11 cellular contexts compared by ENCODE assay signal in genomic region chr4:147481577-147482109, GRCh38. TPM values are rescaled to one million over a fixed set of nuclear protein-coding genes. Genes with fewer than 3 reads are reported as not detected.
DNase-seq lines count a peak whose midpoint lies in the region; ATAC-seq and TF ChIP-seq lines count a peak whose summit lies in the region.
"Had no signal": no experiment of that assay in that cellular context is flagged by ENCODE, and none has a peak within 500 bp of the region (broad histone marks: within the 10 kb centered on the region; RNA-seq: fewer than 3 reads in every experiment).

No MANE protein-coding gene starts in this region.

- no peaks in the 10 kb centered on the region for H3K79me2 ChIP-seq in fibroblast of lung (ENCODE audit: control insufficient read depth, insufficient read depth, low read length)

- TF ChIP-seq CTCF in breast epithelium (IDR thresholded peaks at IDR 0.05) (no peak), MCF 10A (IDR thresholded peaks at IDR 0.05; ENCODE audit: unreplicated experiment) (no peak), fibroblast of lung (conservative IDR thresholded peaks at IDR 0.05 in 1 of 2, IDR thresholded peaks at IDR 0.05 in 1 of 2; ENCODE audit: low read depth in 1 of 2, low read length in 2 of 2) (no peak)

- no TSS peak for BruUV-seq in MCF 10A (replicated peaks; lab: Mats Ljungman, UMichigan)

- intact Hi-C loops in breast epithelium (cut with DNase I; ENCODE audit: low total_unique reads) (no loop called here), MCF 10A (cut with micrococcal nuclease) (no loop called here)

- peaks cover 0 to 6% of the 10 kb centered on the region in 2 donors for H3K4me1 ChIP-seq in breast epithelium
- peaks cover 11% of the 10 kb centered on the region for H3K4me1 ChIP-seq in fibroblast of lung (ENCODE audit: control insufficient read depth, extremely low read depth, insufficient read depth, low read length)
- no peaks in the 10 kb centered on the region for H3K4me1 ChIP-seq in muscle layer of duodenum (ENCODE audit: control insufficient read depth in 1 of 2, insufficient read depth in 2 of 2, low read length in 2 of 2)
- H3K4me1 ChIP-seq in urinary bladder (ENCODE audit: insufficient read depth) = no peaks in the 10 kb centered on the region

- TF ChIP-seq POLR2A in breast epithelium (IDR thresholded peaks at IDR 0.05) = no peak

- no peaks in the 10 kb centered on the region for H3K9me3 ChIP-seq in breast epithelium
- H3K9me3 ChIP-seq in fibroblast of lung (ENCODE audit: control insufficient read depth, insufficient read depth, low read depth, low read length) = no peaks in the 10 kb centered on the region
- H3K9me3 ChIP-seq in muscle layer of duodenum (ENCODE audit: control insufficient read depth in 1 of 2, low read length in 2 of 2) = no peaks in the 10 kb centered on the region

- POLR2A ChIA-PET in MCF 10A (lab: Yijun Ruan, JAX) = interaction anchor here (0.7 kb wide), 1 partner anchor 361 kb away, joined by 3 read pairs; no protein-coding TSS in a partner anchor

- no peaks in the 10 kb centered on the region for H3K27me3 ChIP-seq in breast epithelium
- no peaks in the 10 kb centered on the region for H3K27me3 ChIP-seq in fibroblast of lung (ENCODE audit: control insufficient read depth, insufficient read depth, low read length)
- no peaks in the 10 kb centered on the region for H3K27me3 ChIP-seq in muscle layer of duodenum (ENCODE audit: low read depth, low read length)

- no peaks in the 10 kb centered on the region for H3K27me3 Mint-ChIP-seq in MCF 10A (ENCODE audit: insufficient read depth, unreplicated experiment)

- peaks cover 6% of the 10 kb centered on the region for H3K36me3 Mint-ChIP-seq in MCF 10A (ENCODE audit: insufficient read depth, unreplicated experiment)

- H3K27ac ChIP-seq in breast epithelium = peak overlapping the region; percentile 68 to 86
- H3K27ac ChIP-seq in fibroblast of lung (ENCODE audit: insufficient read depth, low read length) = peak overlapping the region; percentile 18
- peak overlapping the region; percentile 33 for H3K27ac ChIP-seq in muscle layer of duodenum (ENCODE audit: low read length)
- peak overlapping the region; percentile 75 for H3K27ac ChIP-seq in urinary bladder (ENCODE audit: low read depth)

- no peak for DNase-seq in breast epithelium (ENCODE audit: low spot score in 2 of 2)
- no peak for DNase-seq in MCF 10A (ENCODE audit: unreplicated experiment)
- DNase-seq in fibroblast of lung (ENCODE audit: low read depth in 2 of 2) = peak; percentile 38 to 45
- no peak for DNase-seq in D341Med (ENCODE audit: low spot score)
- no peak for DNase-seq in NK-92 treated with Interleukin-12 subunit alpha and Interleukin-12 subunit beta, amount 100 ng/mL, for 24 hours (lab: John Stamatoyannopoulos, UW)
- DNase-seq: activated CD4-positive, alpha-beta T cell treated with anti-CD3 and anti-CD28 coated beads, Interleukin-2, amount 10 ng/mL, durations not matched to agents 24 days and 14 days; NCI-H524 treated with DMSO at 0.1 percent for 48 hours had no signal

- no peak for ATAC-seq in HG02763 (IDR thresholded peaks at IDR 0.05; ENCODE audit: unreplicated experiment)

- no peaks in the 10 kb centered on the region for H4K20me1 ChIP-seq in fibroblast of lung (ENCODE audit: control insufficient read depth, extremely low read depth, insufficient read depth, low read length)

- no peak overlapping the region for H3K4me3 Mint-ChIP-seq in MCF 10A (ENCODE audit: unreplicated experiment)
- H3K4me3 Mint-ChIP-seq: activated CD4-positive, alpha-beta T cell treated with anti-CD3 and anti-CD28 coated beads, Interleukin-2, amount 10 ng/mL, durations not matched to agents 24 days and 14 days had no signal

- H3K9me3 Mint-ChIP-seq in MCF 10A (ENCODE audit: unreplicated experiment) = peaks cover 7% of the 10 kb centered on the region
- H3K9me3 Mint-ChIP-seq: activated CD4-positive, alpha-beta T cell treated with anti-CD3 and anti-CD28 coated beads, Interleukin-2, amount 10 ng/mL, durations not matched to agents 24 days and 14 days had no signal

- CTCF ChIA-PET in MCF 10A (lab: Yijun Ruan, JAX) = interaction anchor here (0.5 to 0.7 kb wide), 5 partner anchors 87 to 463 kb away, joined by 3 to 5 read pairs (median 4); no protein-coding TSS in a partner anchor

- peak overlapping the region; percentile 63 for H3K9ac ChIP-seq in fibroblast of lung (ENCODE audit: insufficient read depth, low read length)

- WGBS in urinary bladder = 4% methylated on average over 13 of the region's 13 CpGs

- H3K4me1 Mint-ChIP-seq in MCF 10A (ENCODE audit: insufficient read depth, unreplicated experiment) = peaks cover 16% of the 10 kb centered on the region
- H3K4me1 Mint-ChIP-seq: activated CD4-positive, alpha-beta T cell treated with anti-CD3 and anti-CD28 coated beads, Interleukin-2, amount 10 ng/mL, durations not matched to agents 24 days and 14 days had no signal

- H3K36me3 ChIP-seq in breast epithelium (no peaks in the 10 kb centered on the region), fibroblast of lung (ENCODE audit: control insufficient read depth, insufficient read depth, low read length) (no peaks in the 10 kb centered on the region), muscle layer of duodenum (ENCODE audit: control insufficient read depth in 1 of 2, insufficient read depth in 2 of 2, low read length in 2 of 2) (no peaks in the 10 kb centered on the region), urinary bladder (ENCODE audit: insufficient read depth) (no peaks in the 10 kb centered on the region)

- no peak overlapping the region for H3K27ac Mint-ChIP-seq in MCF 10A (ENCODE audit: low read depth, unreplicated experiment)
- H3K27ac Mint-ChIP-seq: activated CD4-positive, alpha-beta T cell treated with anti-CD3 and anti-CD28 coated beads, Interleukin-2, amount 10 ng/mL, durations not matched to agents 24 days and 14 days had no signal

- peak overlapping the region; percentile 68 for H2AFZ ChIP-seq in fibroblast of lung (ENCODE audit: low read length)

- H3K4me3 ChIP-seq in breast epithelium = peak overlapping the region; percentile 43 to 80 (median 63)
- H3K4me3 ChIP-seq in fibroblast of lung (replicated peaks in 1 of 4; ENCODE audit: control extremely low read depth in 1 of 4, insufficient read depth in 1 of 4, low read depth in 3 of 4, low read length in 4 of 4) = peak overlapping the region; percentile 55 to 76 (median 60)
- H3K4me3 ChIP-seq in muscle layer of duodenum (ENCODE audit: low read depth in 1 of 2, low read length in 2 of 2) = peak overlapping the region; percentile 49 to 74
- peak overlapping the region; percentile 68 for H3K4me3 ChIP-seq in urinary bladder (ENCODE audit: low read depth, low read length)

- peak overlapping the region; percentile 73 for H3K4me2 ChIP-seq in fibroblast of lung (ENCODE audit: extremely low read depth, insufficient read depth, low read length)

RNA-seq across cellular contexts. Expression of gene EDNRA, which starts 0.7 kb away (rescaled TPM):
- total RNA-seq in breast epithelium = 10 to 100 TPM in 1 of 3 donors, 1 to 10 TPM in 2; 2.6 to 11.1 (median 5.2) TPM
- total RNA-seq in MCF 10A (2022) = not detected in 2 replicates
- 0.77 and 2.0 TPM in 2 replicates for total RNA-seq in fibroblast of lung
- 1.4 and 9.5 TPM in 2 replicates for polyA plus RNA-seq in fibroblast of lung
- polyA plus RNA-seq in fibroblast of lung (2012) = 0.67 and 4.8 TPM in 2 replicates
- 3.1 and 7.0 TPM in 2 replicates for polyA minus RNA-seq in fibroblast of lung (ENCODE audit: low replicate concordance)
- total RNA-seq in urinary bladder = 98.1 TPM
- 30.1 TPM for polyA plus RNA-seq in urinary bladder
- total RNA-seq: activated CD4-positive, alpha-beta T cell treated with anti-CD3 and anti-CD28 coated beads, Interleukin-2, amount 10 ng/mL, durations not matched to agents 24 days and 14 days; dermis microvascular lymphatic vessel endothelial cell had no signal

Comparison
In these comparisons a context has a peak if more than half of its experiments do, and no peak if none do; other contexts are left out.
1. DNase-seq: peak in fibroblast of lung (2 of 2); none in breast epithelium (0 of 2), MCF 10A (single experiment), D341Med (single experiment) and NK-92 treated with Interleukin-12 subunit alpha and Interleukin-12 subunit beta, amount 100 ng/mL, for 24 hours (single experiment).
2. H3K27ac ChIP-seq: peak in every context shown above with its lines; median percentile 77 in breast epithelium; 75 in urinary bladder; 33 in muscle layer of duodenum; 18 in fibroblast of lung.
3. Peak in every context shown above with its lines, with median percentiles within 50 percentile points of each other: H3K4me3 ChIP-seq.